ENCODE assay signal across 20 cellular contexts in genomic region chr10:45023426-45023825, GRCh38. TPM values are rescaled to one million over a fixed set of nuclear protein-coding genes. Genes with fewer than 3 reads are reported as not detected.
DNase-seq lines count a peak whose midpoint lies in the region; ATAC-seq and TF ChIP-seq lines count a peak whose summit lies in the region.
"Had no signal": no experiment of that assay in that cellular context is flagged by ENCODE, and none has a peak within 500 bp of the region (broad histone marks: within the 10 kb centered on the region; RNA-seq: fewer than 3 reads in every experiment).

No MANE protein-coding gene starts in this region.

- H3K27me3 ChIP-seq in mesenchymal stem cell (ENCODE audit: control insufficient read depth in 1 of 2, insufficient read depth in 1 of 2, low read length in 2 of 2): no peaks in the 10 kb centered on the region
- H3K27me3 ChIP-seq: BLaER1 treated with 17β-estradiol and CSF1 and Interleukin-3, amounts not matched to agents 10 nM and 100 nM had no signal

- no peak overlapping the region for H2BK15ac ChIP-seq in mesenchymal stem cell (ENCODE audit: low read depth, poor library complexity, severe bottlenecking)

- no peak overlapping the region for H4K91ac ChIP-seq in mesenchymal stem cell (ENCODE audit: low read length)

- H3K23ac ChIP-seq in mesenchymal stem cell (ENCODE audit: low read length in 2 of 2): no peak overlapping the region

- H2AK5ac ChIP-seq in mesenchymal stem cell (ENCODE audit: low read length, severe bottlenecking): no peak overlapping the region

- H2BK120ac ChIP-seq in mesenchymal stem cell (ENCODE audit: low read depth, low read length): no peak overlapping the region

- no peaks in the 10 kb centered on the region for H3K36me3 ChIP-seq in mesenchymal stem cell (ENCODE audit: control insufficient read depth in 1 of 2, insufficient read depth in 2 of 2, low read depth in 1 of 2, low read length in 2 of 2)
- H3K36me3 ChIP-seq: BLaER1 treated with 17β-estradiol and CSF1 and Interleukin-3, amounts not matched to agents 10 nM and 100 nM had no signal

- no peak overlapping the region for H2BK12ac ChIP-seq in mesenchymal stem cell (ENCODE audit: low read length in 2 of 2)

- H3K4me3 ChIP-seq in fibroblast of mammary gland (ENCODE audit: control insufficient read depth, low read depth, low read length): no peak overlapping the region
- H3K4me3 ChIP-seq in mesenchymal stem cell (ENCODE audit: insufficient read depth in 1 of 2, low read depth in 1 of 2, low read length in 2 of 2): no peak overlapping the region
- H3K4me3 ChIP-seq: BLaER1 treated with 17β-estradiol and CSF1 and Interleukin-3, amounts not matched to agents 10 nM and 100 nM; GM23338; PC-9 had no signal

- no peaks in the 10 kb centered on the region for H3K4me1 ChIP-seq in mesenchymal stem cell (ENCODE audit: control insufficient read depth, insufficient read depth, low read depth, low read length)
- H3K4me1 ChIP-seq: BLaER1 treated with 17β-estradiol and CSF1 and Interleukin-3, amounts not matched to agents 10 nM and 100 nM had no signal

- in situ Hi-C loops in GM13976 (cut with MboI; ENCODE audit: low sequenced_read_pairs, unreplicated experiment): no loop called here

- ATAC-seq in HG02970 (IDR thresholded peaks at IDR 0.05; ENCODE audit: low FRiP score, unreplicated experiment): no peak
- ATAC-seq: GM23338, HCT116 had no signal

- 90% methylated on average over 1 of the region's 2 CpGs for WGBS in mesenchymal stem cell

- H2BK5ac ChIP-seq in mesenchymal stem cell (ENCODE audit: low read depth, low read length, poor library complexity, severe bottlenecking): no peak overlapping the region

- no peak overlapping the region for H3K14ac ChIP-seq in mesenchymal stem cell (ENCODE audit: low read length in 2 of 2)

- DNase-seq in AG08395 (ENCODE audit: low spot score) (peak; percentile 19), EL (peak; percentile 13), LHCN-M2 (ENCODE audit: low read depth) (peak; percentile 17), fibroblast of mammary gland (ENCODE audit: low read depth) (peak; percentile 27), NCI-H1436 treated with DMSO at 0.1 percent for 48 hours (lab: John Stamatoyannopoulos, UW) (no peak), GM13976 (ENCODE audit: low spot score) (no peak), mesenchymal stem cell (no peak)
- DNase-seq: CD8-positive, alpha-beta memory T cell; DMS53; NCI-H1048; NCI-H1436; NCI-H2029; NCI-H345; NCI-H524 treated with DMSO at 0.1 percent for 48 hours; PC-9 had no signal

- H3K79me1 ChIP-seq in mesenchymal stem cell (replicated peaks; ENCODE audit: low read length, poor library complexity, severe bottlenecking): no peaks in the 10 kb centered on the region

- no peak overlapping the region for H4K8ac ChIP-seq in mesenchymal stem cell (ENCODE audit: low read length)

- no peak overlapping the region for H2AFZ ChIP-seq in mesenchymal stem cell (ENCODE audit: low read depth, low read length)
- H2AFZ ChIP-seq: GM23338, PC-9 had no signal

- peaks cover 3% of the 10 kb centered on the region for H3K9me3 ChIP-seq in mesenchymal stem cell (ENCODE audit: control insufficient read depth, low read length)

- no peak overlapping the region for H3K4me2 ChIP-seq in mesenchymal stem cell (ENCODE audit: low read length, poor library complexity, severe bottlenecking)
- H3K4me2 ChIP-seq: BLaER1 treated with 17β-estradiol and CSF1 and Interleukin-3, amounts not matched to agents 10 nM and 100 nM; GM23338; KMS-11; PC-9 had no signal

- no peak overlapping the region for H3K4ac ChIP-seq in mesenchymal stem cell (ENCODE audit: low read depth in 1 of 2, low read length in 2 of 2)

- H3K27ac ChIP-seq in mesenchymal stem cell (ENCODE audit: low read length, poor library complexity, severe bottlenecking): no peak overlapping the region
- H3K27ac ChIP-seq: BLaER1 treated with 17β-estradiol and CSF1 and Interleukin-3, amounts not matched to agents 10 nM and 100 nM; KMS-11; PC-9 had no signal

- TF ChIP-seq CTCF in fibroblast of mammary gland (conservative IDR thresholded peaks at IDR 0.05; ENCODE audit: control insufficient read depth, insufficient read depth, low read depth, low read length): no peak
- no peak for TF ChIP-seq CTCF in GM13976 (IDR thresholded peaks at IDR 0.05; ENCODE audit: borderline replicate concordance, control extremely low read depth, extremely low read depth, insufficient read depth, missing control alignments)

- no peak overlapping the region for H3K18ac ChIP-seq in mesenchymal stem cell (ENCODE audit: low read depth in 1 of 2, low read length in 2 of 2)

- H3K9ac ChIP-seq in mesenchymal stem cell (ENCODE audit: low read length): no peak overlapping the region
- H3K9ac ChIP-seq: BLaER1 treated with 17β-estradiol and CSF1 and Interleukin-3, amounts not matched to agents 10 nM and 100 nM; KMS-11 had no signal

RNA-seq across cellular contexts. Expression of gene ZNF22, which starts 22.7 kb away (rescaled TPM):
- total RNA-seq in LHCN-M2 (2014; rRNA removed): 21.8 and 23.5 TPM in 2 replicates
- 9.4 TPM for polyA plus RNA-seq in LHCN-M2 (2012)
- polyA plus RNA-seq in mesenchymal stem cell (2013, experiment 1 of 2): 13.5 TPM
- 14.1 TPM for polyA plus RNA-seq in mesenchymal stem cell (2013, experiment 2 of 2)

RNA-seq across cellular contexts. Expression of gene DEPP1, which starts 44.8 kb away (rescaled TPM):
- 4.6 and 10.0 TPM in 2 replicates for total RNA-seq in LHCN-M2 (2014; rRNA removed)
- polyA plus RNA-seq in LHCN-M2 (2012): 11.8 TPM
- polyA plus RNA-seq in mesenchymal stem cell (2013, experiment 1 of 2): 10.5 TPM
- polyA plus RNA-seq in mesenchymal stem cell (2013, experiment 2 of 2): 10.5 TPM
- polyA plus RNA-seq: CD8-positive, alpha-beta memory T cell had no signal

Comparison
In these comparisons a context has a peak if more than half of its experiments do, and no peak if none do; other contexts are left out.
1. DNase-seq: peak in AG08395 (single experiment), EL (single experiment), LHCN-M2 (single experiment) and fibroblast of mammary gland (single experiment); none in NCI-H1436 treated with DMSO at 0.1 percent for 48 hours (single experiment), GM13976 (single experiment) and mesenchymal stem cell (single experiment).